Comparison of ENCODE assay signal across 20 cellular contexts in the genomic region with DNA sequence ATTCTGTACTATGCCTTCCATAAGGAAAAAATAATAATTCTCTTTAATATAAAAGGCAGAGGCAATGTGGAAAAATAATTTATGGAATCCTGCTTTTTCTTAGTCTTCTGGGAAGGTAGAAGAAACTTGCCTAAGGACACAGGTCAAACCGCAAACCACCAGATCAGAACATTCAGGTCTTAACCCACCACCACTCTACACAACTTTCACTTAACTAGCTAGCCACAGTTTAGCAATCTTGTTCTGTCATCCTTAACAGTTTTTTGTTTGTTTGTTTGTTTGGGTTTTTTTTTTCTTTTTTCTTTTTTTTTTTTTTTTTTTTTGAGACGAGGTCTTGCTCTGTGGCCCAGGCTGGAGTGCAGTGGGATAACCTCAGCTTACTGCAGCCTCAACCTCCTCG.
A peak's percentile ranks its signal among the peaks of the same experiment; 100 is the strongest.
DNase-seq lines count a peak whose midpoint lies in the region; ATAC-seq, FAIRE-seq and TF ChIP-seq lines count a peak whose summit lies in the region.
"Had no signal": no experiment of that assay in that cellular context is flagged by ENCODE, and none has a peak within 500 bp of the region (broad histone marks: within the 10 kb centered on the region; RNA-seq: fewer than 3 reads in every experiment).

No MANE protein-coding gene starts in this region.

- 0 out of 3 replicates have a peak, but pooled peaks cover 2% of the 10 kb centered on the region for H3K36me3 ChIP-seq in K562 (ENCODE audit: control insufficient read depth, insufficient read depth, low read length)
- H3K36me3 ChIP-seq in endothelial cell of umbilical vein (ENCODE audit: control insufficient read depth in 2 of 2, extremely low read depth in 1 of 2, insufficient read depth in 2 of 2, low read length in 2 of 2), result no peaks in the 10 kb centered on the region

- intact Hi-C loops in K562 (cut with micrococcal nuclease) (no loop called here), endothelial cell of umbilical vein (cut with micrococcal nuclease) (no loop called here)

- 100% methylated on average over 3 of the region's 3 CpGs for WGBS in K562 (ENCODE audit: insufficient coverage, low coverage, missing lambda C conversion rate)

- dilution Hi-C loops in endothelial cell of umbilical vein (cut with MboI; ENCODE audit: extremely low pct_ligation_motif_present, low sequenced_read_pairs), result no loop called here

- ATAC-seq in K562, result no peak
- ATAC-seq: A549; CD8-positive, alpha-beta T cell had no signal

- H4K20me1 ChIP-seq in K562 (replicated peaks; ENCODE audit: control insufficient read depth, insufficient read depth, low read length) (no peaks in the 10 kb centered on the region), endothelial cell of umbilical vein (replicated peaks; ENCODE audit: control insufficient read depth, extremely low read depth, insufficient read depth, low read length) (no peaks in the 10 kb centered on the region)
- H4K20me1 ChIP-seq: BLaER1 treated with 17β-estradiol and CSF1 and Interleukin-3, amounts not matched to agents 10 nM and 100 nM had no signal

- no peak for TF ChIP-seq EP300 in K562 (IDR thresholded peaks at IDR 0.05; ENCODE audit: low read length)

- no peak overlapping the region for H3K27ac ChIP-seq in K562 (ENCODE audit: extremely low read depth, low read depth, low read length)
- no peak overlapping the region for H3K27ac ChIP-seq in endothelial cell of umbilical vein (ENCODE audit: insufficient read depth, low read depth, low read length)
- H3K27ac ChIP-seq in coronary artery, result no peak overlapping the region
- H3K27ac ChIP-seq: 22Rv1; A549; BLaER1 treated with 17β-estradiol and CSF1 and Interleukin-3, amounts not matched to agents 10 nM and 100 nM; C4-2B had no signal

- POLR2A ChIA-PET in K562 (lab: Yijun Ruan, JAX), result interaction anchor here (1.7 kb wide), 2 partner anchors 11 to 18 kb away, joined by 3 to 11 read pairs; no protein-coding TSS in a partner anchor
- POLR2A ChIA-PET in endothelial cell of umbilical vein (lab: Charles Lee), result no interaction called here

- no peak overlapping the region for H3K4me2 ChIP-seq in K562 (ENCODE audit: insufficient read depth, low read length)
- H3K4me2 ChIP-seq in endothelial cell of umbilical vein (ENCODE audit: insufficient read depth, low read length), result no peak overlapping the region
- H3K4me2 ChIP-seq: A549 had no signal

- CTCF ChIA-PET in K562 (lab: Yijun Ruan, JAX; ENCODE audit: low intra/inter-chr PET ratio) (no interaction called here), endothelial cell of umbilical vein (lab: Charles Lee) (no interaction called here)

- TF ChIP-seq POLR2A in K562 (conservative IDR thresholded peaks at IDR 0.05) (no peak), endothelial cell of umbilical vein (IDR thresholded peaks at IDR 0.05; ENCODE audit: low read depth, low read length) (no peak)

- FAIRE-seq in K562 (lab: Jason Lieb, UNC), result no peak
- FAIRE-seq in endothelial cell of umbilical vein (lab: Jason Lieb, UNC), result peak; percentile 63
- FAIRE-seq: A549, D721Med, G401.6, GM12891, GM19239 had no signal

- H3K9me1 ChIP-seq in K562 (ENCODE audit: control insufficient read depth, insufficient read depth, low read length) (no peaks in the 10 kb centered on the region), endothelial cell of umbilical vein (replicated peaks; ENCODE audit: control insufficient read depth, extremely low read depth, insufficient read depth, low read length) (no peaks in the 10 kb centered on the region)

- H2AFZ ChIP-seq in K562 (ENCODE audit: low read depth, low read length), result no peak overlapping the region
- H2AFZ ChIP-seq in endothelial cell of umbilical vein (ENCODE audit: low read depth, low read length), result no peak overlapping the region

- DNase-seq in K562 (ENCODE audit: extremely low read depth in 1 of 4, low spot score in 3 of 4) (no peak), endothelial cell of umbilical vein (ENCODE audit: low read depth, low spot score) (no peak), renal cortical epithelial cell (ENCODE audit: low read depth) (peak; percentile 65), SKM-1 (lab: John Stamatoyannopoulos, UW; ENCODE audit: unreplicated experiment) (no peak), coronary artery (ENCODE audit: low spot score) (no peak)
- DNase-seq: AML-193; Caco-2; Calu3; CD4-positive, alpha-beta T cell; CD8-positive, alpha-beta T cell; DMS79 treated with DMSO at 0.1 percent for 48 hours; GF-D8 had no signal

- H3K9me3 ChIP-seq in K562 (replicated peaks; ENCODE audit: control insufficient read depth, insufficient read depth, low read depth, low read length) (no peaks in the 10 kb centered on the region), endothelial cell of umbilical vein (replicated peaks; ENCODE audit: control insufficient read depth, insufficient read depth, low read length) (no peaks in the 10 kb centered on the region)
- H3K9me3 ChIP-seq: A549; BLaER1 treated with 17β-estradiol and CSF1 and Interleukin-3, amounts not matched to agents 10 nM and 100 nM; Caco-2 had no signal

- H3K27me3 ChIP-seq in K562 (ENCODE audit: control insufficient read depth in 2 of 2, insufficient read depth in 2 of 2, low read length in 2 of 2) (no peaks in the 10 kb centered on the region), endothelial cell of umbilical vein (ENCODE audit: control insufficient read depth in 2 of 2, insufficient read depth in 2 of 2, low read length in 2 of 2) (no peaks in the 10 kb centered on the region)
- H3K27me3 ChIP-seq: BLaER1 treated with 17β-estradiol and CSF1 and Interleukin-3, amounts not matched to agents 10 nM and 100 nM had no signal

- 0 out of 3 replicates have a peak, but pooled peaks cover 5% of the 10 kb centered on the region for H3K79me2 ChIP-seq in K562 (ENCODE audit: control insufficient read depth, insufficient read depth, low read length)
- H3K79me2 ChIP-seq in endothelial cell of umbilical vein (ENCODE audit: control insufficient read depth, insufficient read depth, low read length), result no peaks in the 10 kb centered on the region

- H3K4me3 ChIP-seq in K562, result no peak overlapping the region
- no peak overlapping the region for H3K4me3 ChIP-seq in endothelial cell of umbilical vein (replicated peaks in 1 of 3; ENCODE audit: insufficient read depth in 1 of 3, low read depth in 1 of 3, low read length in 3 of 3)
- no peak overlapping the region for H3K4me3 ChIP-seq in coronary artery
- H3K4me3 ChIP-seq: A549; BLaER1 treated with 17β-estradiol and CSF1 and Interleukin-3, amounts not matched to agents 10 nM and 100 nM had no signal

- no peak for TF ChIP-seq RAD21 in K562 (CRISPR knock-in tag; conservative IDR thresholded peaks at IDR 0.05 in 1 of 2, IDR thresholded peaks at IDR 0.05 in 1 of 2)

- H3K9ac ChIP-seq in K562 (ENCODE audit: insufficient read depth in 1 of 2, low read depth in 2 of 2, low read length in 2 of 2) (no peak overlapping the region), endothelial cell of umbilical vein (replicated peaks; ENCODE audit: extremely low read depth, insufficient read depth, low read length) (no peak overlapping the region)
- H3K9ac ChIP-seq: BLaER1 treated with 17β-estradiol and CSF1 and Interleukin-3, amounts not matched to agents 10 nM and 100 nM had no signal

- BruUV-seq in K562 (replicated peaks; lab: Mats Ljungman, UMichigan) (no TSS peak), endothelial cell of umbilical vein (replicated peaks; lab: Mats Ljungman, UMichigan) (no TSS peak)

- in situ Hi-C loops in K562 (cut with MboI), result no loop called here

- peaks cover 4 to 10% of the 10 kb centered on the region in 2 experiments; a peak in 4 of 5 replicates for H3K4me1 ChIP-seq in K562 (replicated peaks in 1 of 2; ENCODE audit: control insufficient read depth in 2 of 2, insufficient read depth in 2 of 2, low read length in 2 of 2)
- peaks cover 8% of the 10 kb centered on the region for H3K4me1 ChIP-seq in endothelial cell of umbilical vein (ENCODE audit: control insufficient read depth, extremely low read depth, insufficient read depth, low read length)
- H3K4me1 ChIP-seq: A549; BLaER1 treated with 17β-estradiol and CSF1 and Interleukin-3, amounts not matched to agents 10 nM and 100 nM; Caco-2 had no signal

- no peak for TF ChIP-seq CTCF in K562 (IDR thresholded peaks at IDR 0.05 in 2 of 3, conservative IDR thresholded peaks at IDR 0.05 in 1 of 3; ENCODE audit: insufficient read depth in 2 of 3, low read depth in 1 of 3, low read length in 3 of 3)
- no peak for TF ChIP-seq CTCF in endothelial cell of umbilical vein (IDR thresholded peaks at IDR 0.05; ENCODE audit: extremely low read depth in 1 of 2, insufficient read depth in 1 of 2, low read depth in 1 of 2, low read length in 2 of 2)
- TF ChIP-seq CTCF in coronary artery (IDR thresholded peaks at IDR 0.05), result no peak

TF ChIP-seq in K562, 482 proteins besides CTCF, POLR2A, EP300 and RAD21 (continues in another document):
- TF ChIP-seq, protein P1, sequence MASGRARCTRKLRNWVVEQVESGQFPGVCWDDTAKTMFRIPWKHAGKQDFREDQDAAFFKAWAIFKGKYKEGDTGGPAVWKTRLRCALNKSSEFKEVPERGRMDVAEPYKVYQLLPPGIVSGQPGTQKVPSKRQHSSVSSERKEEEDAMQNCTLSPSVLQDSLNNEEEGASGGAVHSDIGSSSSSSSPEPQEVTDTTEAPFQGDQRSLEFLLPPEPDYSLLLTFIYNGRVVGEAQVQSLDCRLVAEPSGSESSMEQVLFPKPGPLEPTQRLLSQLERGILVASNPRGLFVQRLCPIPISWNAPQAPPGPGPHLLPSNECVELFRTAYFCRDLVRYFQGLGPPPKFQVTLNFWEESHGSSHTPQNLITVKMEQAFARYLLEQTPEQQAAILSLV (tag; IDR thresholded peaks at IDR 0.05), result no peak

TF ChIP-seq in endothelial cell of umbilical vein, 7 proteins besides CTCF, POLR2A, EP300 and RAD21:
- TF ChIP-seq JUN (IDR thresholded peaks at IDR 0.05; ENCODE audit: borderline replicate concordance, insufficient read depth, insufficient read length, low read depth) (no peak), MYC (IDR thresholded peaks at IDR 0.05; ENCODE audit: low read depth, low read length) (no peak), EZH2 (IDR thresholded peaks at IDR 0.05; ENCODE audit: borderline replicate concordance, low read depth, low read length, severe bottlenecking) (no peak)
